In genomic region chr16:77794586-77794985, GRCh38 we compare ENCODE assay signal across 21 cellular contexts. TPM values are rescaled to one million over a fixed set of nuclear protein-coding genes. Genes with fewer than 3 reads are reported as not detected.
DNase-seq lines count a peak whose midpoint lies in the region; ATAC-seq and TF ChIP-seq lines count a peak whose summit lies in the region.
"Had no signal": no experiment of that assay in that cellular context is flagged by ENCODE, and none has a peak within 500 bp of the region (broad histone marks: within the 10 kb centered on the region; RNA-seq: fewer than 3 reads in every experiment).

No MANE protein-coding gene starts in this region.

- intact Hi-C loops in Caco-2 (cut with micrococcal nuclease; ENCODE audit: unreplicated experiment): no loop called here

- no peaks in the 10 kb centered on the region for H3K36me3 ChIP-seq in Caco-2 (ENCODE audit: control insufficient read depth, insufficient read depth, low read length)
- H3K36me3 ChIP-seq: upper lobe of left lung had no signal

- no peaks in the 10 kb centered on the region for H3K9me3 Mint-ChIP-seq in T-helper 2 cell treated with Interferon-gamma antibody and Interleukin-4, amounts not matched to agents 5 μg/mL and 100 μg/mL, for 36 hours
- no peaks in the 10 kb centered on the region for H3K9me3 Mint-ChIP-seq in Caco-2 (ENCODE audit: unreplicated experiment)
- H3K9me3 Mint-ChIP-seq: activated T-cell treated with anti-CD3 and anti-CD28 coated beads, Interleukin-2, amount 50 U/mL, for 4 hours had no signal

- H3K4me3 Mint-ChIP-seq in T-helper 2 cell treated with Interferon-gamma antibody and Interleukin-4, amounts not matched to agents 5 μg/mL and 100 μg/mL, for 36 hours: no peak overlapping the region
- H3K4me3 Mint-ChIP-seq in Caco-2 (ENCODE audit: unreplicated experiment): no peak overlapping the region
- H3K4me3 Mint-ChIP-seq: activated naive CD8-positive, alpha-beta T cell; activated T-cell treated with anti-CD3 and anti-CD28 coated beads, Interleukin-2, amount 50 U/mL, for 4 hours; CD4-positive, alpha-beta memory T cell had no signal

- peak; percentile 74 for DNase-seq in A172 (ENCODE audit: low spot score)
- peak; percentile 89 for DNase-seq in HCEC 1CT
- peak; percentile 70 for DNase-seq in amniotic epithelial cell (ENCODE audit: low read depth)
- peak; percentile 78 for DNase-seq in fibroblast of the aortic adventitia (ENCODE audit: low read depth)
- DNase-seq in omental fat pad (ENCODE audit: low spot score): no peak
- DNase-seq in T-helper 2 cell treated with Interferon-gamma antibody and Interleukin-4, amounts not matched to agents 5 μg/mL and 100 μg/mL, for 36 hours (ENCODE audit: low spot score): no peak
- no peak for DNase-seq in Caco-2
- DNase-seq: 8988T; activated T-cell treated with anti-CD3 and anti-CD28 coated beads, Interleukin-2, amount 50 U/mL, for 4 hours; CD4-positive, alpha-beta memory T cell; effector CD4-positive, alpha-beta T cell; H7; MM.1S; NCI-H187 treated with DMSO at 0.1 percent for 48 hours; NCI-H524 treated with DMSO at 0.1 percent for 48 hours; OCI-M1; stimulated activated naive CD8-positive, alpha-beta T cell treated with anti-CD3 and anti-CD28 coated beads, Interleukin-15, Interleukin-2, amounts not matched to agents 100 U/mL and 50 U/mL, for 24 hours; upper lobe of left lung had no signal

- no peak overlapping the region for H3K4me3 ChIP-seq in fibroblast of the aortic adventitia (ENCODE audit: low read depth, low read length)
- no peak overlapping the region for H3K4me3 ChIP-seq in Caco-2 (ENCODE audit: low read depth, low read length)
- H3K4me3 ChIP-seq: GM12878, upper lobe of left lung had no signal

- no peaks in the 10 kb centered on the region for H3K4me1 ChIP-seq in Caco-2

- BruUV-seq in Caco-2 (replicated peaks; lab: Mats Ljungman, UMichigan): no TSS peak

- no peaks in the 10 kb centered on the region for H3K4me1 Mint-ChIP-seq in T-helper 2 cell treated with Interferon-gamma antibody and Interleukin-4, amounts not matched to agents 5 μg/mL and 100 μg/mL, for 36 hours (ENCODE audit: low read depth)
- no peaks in the 10 kb centered on the region for H3K4me1 Mint-ChIP-seq in Caco-2 (ENCODE audit: low read depth, unreplicated experiment)

- H3K9me3 ChIP-seq in Caco-2: no peaks in the 10 kb centered on the region
- H3K9me3 ChIP-seq: upper lobe of left lung had no signal

- TF ChIP-seq CTCF in fibroblast of the aortic adventitia (IDR thresholded peaks at IDR 0.05; ENCODE audit: insufficient read depth, low read length) (no peak), omental fat pad (IDR thresholded peaks at IDR 0.05) (no peak), Caco-2 (IDR thresholded peaks at IDR 0.05; ENCODE audit: insufficient read depth in 1 of 2, low read depth in 1 of 2, low read length in 1 of 2, severe bottlenecking in 1 of 2, unreplicated experiment in 1 of 2) (no peak)

- CTCF ChIA-PET in Caco-2 (lab: Charles Lee): no interaction called here

- peaks cover 2% of the 10 kb centered on the region for H3K27me3 ChIP-seq in Caco-2 (replicated peaks; ENCODE audit: control insufficient read depth, insufficient read depth, low read length)

- ATAC-seq in omental fat pad (ENCODE audit: low FRiP score) (no peak), GM21786 (IDR thresholded peaks at IDR 0.05; ENCODE audit: unreplicated experiment) (no peak)
- ATAC-seq: activated T-cell treated with anti-CD3 and anti-CD28 coated beads, Interleukin-2, amount 50 U/mL, for 4 hours; GM12878; stimulated activated naive CD8-positive, alpha-beta T cell treated with anti-CD3 and anti-CD28 coated beads, Interleukin-15, Interleukin-2, amounts not matched to agents 100 U/mL and 50 U/mL, for 24 hours had no signal

- H3K27ac Mint-ChIP-seq in T-helper 2 cell treated with Interferon-gamma antibody and Interleukin-4, amounts not matched to agents 5 μg/mL and 100 μg/mL, for 36 hours: no peak overlapping the region
- H3K27ac Mint-ChIP-seq in Caco-2 (ENCODE audit: unreplicated experiment): no peak overlapping the region
- H3K27ac Mint-ChIP-seq: activated naive CD8-positive, alpha-beta T cell; CD4-positive, alpha-beta memory T cell had no signal

- no peaks in the 10 kb centered on the region for H3K36me3 Mint-ChIP-seq in T-helper 2 cell treated with Interferon-gamma antibody and Interleukin-4, amounts not matched to agents 5 μg/mL and 100 μg/mL, for 36 hours (ENCODE audit: low read depth)
- H3K36me3 Mint-ChIP-seq in Caco-2 (ENCODE audit: insufficient read depth, unreplicated experiment): no peaks in the 10 kb centered on the region
- H3K36me3 Mint-ChIP-seq: activated naive CD8-positive, alpha-beta T cell; CD4-positive, alpha-beta memory T cell had no signal

- H3K27me3 Mint-ChIP-seq in T-helper 2 cell treated with Interferon-gamma antibody and Interleukin-4, amounts not matched to agents 5 μg/mL and 100 μg/mL, for 36 hours (ENCODE audit: low read depth): peaks cover 30% of the 10 kb centered on the region
- H3K27me3 Mint-ChIP-seq in Caco-2 (ENCODE audit: insufficient read depth, unreplicated experiment): peaks cover 24% of the 10 kb centered on the region

- POLR2A ChIA-PET in Caco-2 (lab: Charles Lee): no interaction called here

RNA-seq across cellular contexts. Expression of gene VAT1L, which starts 6.2 kb away (rescaled TPM):
- total RNA-seq in A172 (2014; rRNA removed; shearing (Covaris generic)): not detected in 2 replicates
- total RNA-seq in fibroblast of the aortic adventitia (ENCODE audit: low replicate concordance): 4.6 and 12.2 TPM in 2 replicates
- total RNA-seq in omental fat pad: 1 to 10 TPM in 1 of 4 donors, under 1 TPM in 3; 0.50 to 1.3 (median 0.80) TPM
- not detected in 2 replicates for total RNA-seq in Caco-2 (2022)
- total RNA-seq: CD4-positive, alpha-beta memory T cell had no signal

Comparison
In these comparisons a context has a peak if more than half of its experiments do, and no peak if none do; other contexts are left out.
1. DNase-seq: peak in A172 (single experiment), HCEC 1CT (single experiment), amniotic epithelial cell (single experiment) and fibroblast of the aortic adventitia (single experiment); none in omental fat pad (single experiment), T-helper 2 cell treated with Interferon-gamma antibody and Interleukin-4, amounts not matched to agents 5 μg/mL and 100 μg/mL, for 36 hours (single experiment) and Caco-2 (0 of 2).